ENCODE assay signal across 15 cellular contexts in genomic region chr7:102275123-102275703, GRCh38. TPM values are rescaled to one million over a fixed set of nuclear protein-coding genes. Genes with fewer than 3 reads are reported as not detected.
DNase-seq lines count a peak whose midpoint lies in the region; ATAC-seq, FAIRE-seq and TF ChIP-seq lines count a peak whose summit lies in the region.
"Had no signal": no experiment of that assay in that cellular context is flagged by ENCODE, and none has a peak within 500 bp of the region (broad histone marks: within the 10 kb centered on the region; RNA-seq: fewer than 3 reads in every experiment).

No MANE protein-coding gene starts in this region.

- peak overlapping the region; percentile 53; the same call in 1 of the 2 replicates for H3K9ac ChIP-seq in HCT116 (ENCODE audit: low read length)
- no peak overlapping the region for H3K9ac ChIP-seq in K562 (ENCODE audit: insufficient read depth in 1 of 2, low read depth in 2 of 2, low read length in 2 of 2)
- no peak overlapping the region for H3K9ac ChIP-seq in trophoblast cell (ENCODE audit: low read length)

- H3K79me1 ChIP-seq in trophoblast cell (ENCODE audit: low read length) = peaks cover 2% of the 10 kb centered on the region

- peaks cover 3% of the 10 kb centered on the region for H3K36me3 Mint-ChIP-seq in mesothelial cell of epicardium
- H3K36me3 Mint-ChIP-seq: CD8-positive, alpha-beta T cell had no signal

- no peaks in the 10 kb centered on the region for H3K27me3 Mint-ChIP-seq in mesothelial cell of epicardium (ENCODE audit: low read depth)

- in situ Hi-C loops in K562 (cut with MboI) = no loop called here

- H3K79me2 ChIP-seq in HCT116 (ENCODE audit: insufficient read depth, low read length) (no peaks in the 10 kb centered on the region), K562 (ENCODE audit: control insufficient read depth, insufficient read depth, low read length) (no peaks in the 10 kb centered on the region), trophoblast cell (ENCODE audit: control insufficient read depth, insufficient read depth, low read length, poor library complexity) (no peaks in the 10 kb centered on the region)

- H3K4me3 Mint-ChIP-seq in mesothelial cell of epicardium = no peak overlapping the region
- H3K4me3 Mint-ChIP-seq: CD14-positive monocyte; CD8-positive, alpha-beta T cell had no signal

- H2BK5ac ChIP-seq in trophoblast cell (ENCODE audit: low read depth, low read length, poor library complexity) = no peak overlapping the region

- H3K4me1 ChIP-seq in HCT116 (ENCODE audit: control insufficient read depth in 1 of 2, insufficient read depth in 2 of 2, low read length in 2 of 2) (peaks cover 26 to 46% of the 10 kb centered on the region in 2 experiments), K562 (replicated peaks in 1 of 2; ENCODE audit: control insufficient read depth in 2 of 2, insufficient read depth in 2 of 2, low read length in 2 of 2) (peaks cover 8 to 51% of the 10 kb centered on the region in 2 experiments; a peak in 4 of 5 replicates), trophoblast cell (ENCODE audit: control insufficient read depth in 1 of 2, insufficient read depth in 2 of 2, low read length in 2 of 2) (peaks cover 9 to 11% of the 10 kb centered on the region in 2 experiments)

- H2BK12ac ChIP-seq in trophoblast cell (ENCODE audit: low read length) = no peak overlapping the region

- DNase-seq in Daoy (ENCODE audit: low read depth) (peak; percentile 46), HCT116 (ENCODE audit: low read depth, low spot score) (no peak), K562 (ENCODE audit: extremely low read depth in 1 of 4, low spot score in 3 of 4) (no peak), trophoblast cell (no peak), ecto neural progenitor cell (ENCODE audit: low spot score) (no peak), mesothelial cell of epicardium (ENCODE audit: low spot score in 2 of 2, unreplicated experiment in 2 of 2) (no peak)
- DNase-seq: CD8-positive, alpha-beta T cell; COR-L47; DMS153; DMS79 treated with DMSO at 0.1 percent for 48 hours; GF-D8 had no signal

- H3K9me3 ChIP-seq in HCT116 (ENCODE audit: control insufficient read depth in 1 of 2, insufficient read depth in 1 of 2, low read depth in 1 of 2, low read length in 2 of 2) = no peaks in the 10 kb centered on the region
- H3K9me3 ChIP-seq in K562 (replicated peaks; ENCODE audit: control insufficient read depth, insufficient read depth, low read depth, low read length) = no peaks in the 10 kb centered on the region
- H3K9me3 ChIP-seq in trophoblast cell (ENCODE audit: insufficient read depth, low read depth, low read length) = peaks cover 2% of the 10 kb centered on the region

- H3K18ac ChIP-seq in trophoblast cell (ENCODE audit: low read length) = no peak overlapping the region

- H3K4me3 ChIP-seq in HCT116 (replicated peaks in 1 of 2; ENCODE audit: low read depth in 1 of 2, low read length in 2 of 2) (no peak overlapping the region), K562 (no peak overlapping the region), trophoblast cell (ENCODE audit: low read depth, low read length) (no peak overlapping the region)

- H2AFZ ChIP-seq in HCT116 (ENCODE audit: low read depth, low read length, poor library complexity, severe bottlenecking) (no peak overlapping the region), K562 (ENCODE audit: low read depth, low read length) (no peak overlapping the region), trophoblast cell (ENCODE audit: insufficient read depth, low read length, poor library complexity) (no peak overlapping the region)

- intact Hi-C loops in HCT116 (cut with micrococcal nuclease) = loop anchor here (5.0 kb wide), 1 partner anchor 177 kb away; no protein-coding TSS in a partner anchor
- intact Hi-C loops in K562 (cut with micrococcal nuclease) = no loop called here

- no peaks in the 10 kb centered on the region for H3K9me2 ChIP-seq in HCT116 (ENCODE audit: insufficient read depth)

- BruUV-seq in HCT116 (replicated peaks; lab: Mats Ljungman, UMichigan) = no TSS peak
- no TSS peak for BruUV-seq in K562 (replicated peaks; lab: Mats Ljungman, UMichigan)

- H3K27ac Mint-ChIP-seq in mesothelial cell of epicardium = no peak overlapping the region
- H3K27ac Mint-ChIP-seq: CD14-positive monocyte; CD8-positive, alpha-beta T cell had no signal

- peaks cover 6% of the 10 kb centered on the region for H3K4me1 Mint-ChIP-seq in mesothelial cell of epicardium

- H3K23ac ChIP-seq in trophoblast cell (ENCODE audit: low read length) = no peak overlapping the region

- no peak overlapping the region for H4K8ac ChIP-seq in trophoblast cell (ENCODE audit: low read depth, low read length)

- TF ChIP-seq POLR2A in HCT116 (IDR thresholded peaks at IDR 0.05; ENCODE audit: borderline replicate concordance, extremely low read depth, insufficient read depth, insufficient read length) (no peak), K562 (conservative IDR thresholded peaks at IDR 0.05) (no peak)

- H3K36me3 ChIP-seq in HCT116 (ENCODE audit: control insufficient read depth in 1 of 2, insufficient read depth in 2 of 2, low read length in 2 of 2) = no peaks in the 10 kb centered on the region
- no peaks in the 10 kb centered on the region for H3K36me3 ChIP-seq in K562 (ENCODE audit: control insufficient read depth, insufficient read depth, low read length)
- H3K36me3 ChIP-seq in trophoblast cell (ENCODE audit: control insufficient read depth in 1 of 2, insufficient read depth in 2 of 2, low read length in 2 of 2) = no peaks in the 10 kb centered on the region

- POLR2A ChIA-PET in HCT116 (lab: Charles Lee) = no interaction called here
- POLR2A ChIA-PET in K562 (lab: Yijun Ruan, JAX) = no interaction called here

- H3K4ac ChIP-seq in trophoblast cell (ENCODE audit: low read depth, low read length) = no peak overlapping the region

- no peak for TF ChIP-seq EP300 in K562 (IDR thresholded peaks at IDR 0.05; ENCODE audit: low read length)

- CTCF ChIA-PET in HCT116 (lab: Charles Lee) (no interaction called here), K562 (lab: Yijun Ruan, JAX; ENCODE audit: low intra/inter-chr PET ratio) (no interaction called here)

- H3K27me3 ChIP-seq in HCT116 (ENCODE audit: insufficient read depth, low read length) (no peaks in the 10 kb centered on the region), K562 (ENCODE audit: control insufficient read depth in 2 of 2, insufficient read depth in 2 of 2, low read length in 2 of 2) (no peaks in the 10 kb centered on the region), trophoblast cell (ENCODE audit: insufficient read depth, low read length) (no peaks in the 10 kb centered on the region)

- ATAC-seq in HCT116 (no peak), K562 (no peak), SK-N-SH treated with all-trans-retinoic acid at 6 μM for 48 hours (no peak)
- ATAC-seq: CD8-positive, alpha-beta T cell had no signal

- FAIRE-seq in K562 (lab: Jason Lieb, UNC) = no peak
- FAIRE-seq: D721Med, H54 had no signal

- H4K91ac ChIP-seq in trophoblast cell (ENCODE audit: low read depth, low read length) = peak overlapping the region; percentile 48

- H3K27ac ChIP-seq in HCT116 (ENCODE audit: low read depth, low read length) = no peak overlapping the region; the same call in 1 of the 2 replicates
- no peak overlapping the region for H3K27ac ChIP-seq in K562 (ENCODE audit: extremely low read depth, low read depth, low read length)
- no peak overlapping the region for H3K27ac ChIP-seq in trophoblast cell (ENCODE audit: low read depth, low read length)

- peaks cover 7% of the 10 kb centered on the region for H3K9me1 ChIP-seq in K562 (ENCODE audit: control insufficient read depth, insufficient read depth, low read length)

- H2AK5ac ChIP-seq in trophoblast cell (ENCODE audit: low read length) = peak overlapping the region; percentile 5

- TF ChIP-seq RAD21 in HCT116 (IDR thresholded peaks at IDR 0.05; ENCODE audit: low read depth) = no peak
- TF ChIP-seq RAD21 in K562 (CRISPR knock-in tag; conservative IDR thresholded peaks at IDR 0.05 in 1 of 2, IDR thresholded peaks at IDR 0.05 in 1 of 2) = no peak

- no peaks in the 10 kb centered on the region for H4K20me1 ChIP-seq in HCT116 (ENCODE audit: insufficient read depth)
- peaks cover 13% of the 10 kb centered on the region for H4K20me1 ChIP-seq in K562 (replicated peaks; ENCODE audit: control insufficient read depth, insufficient read depth, low read length)

- RAD21 ChIA-PET in HCT116 (lab: Charles Lee; ENCODE audit: low non-redundant PET in 1 of 2, low total read pairs in 2 of 2, uncharacterized antibody in 2 of 2, unreplicated experiment in 2 of 2) = no interaction called here

- H3K9me3 Mint-ChIP-seq in mesothelial cell of epicardium = no peaks in the 10 kb centered on the region
- H3K9me3 Mint-ChIP-seq: CD14-positive monocyte; CD8-positive, alpha-beta T cell had no signal

- TF ChIP-seq CTCF in HCT116 (IDR thresholded peaks at IDR 0.05 in 2 of 3, conservative IDR thresholded peaks at IDR 0.05 in 1 of 3; ENCODE audit: borderline replicate concordance in 1 of 3, insufficient read depth in 1 of 3, low read depth in 2 of 3, low read length in 2 of 3) (no peak), K562 (IDR thresholded peaks at IDR 0.05 in 2 of 3, conservative IDR thresholded peaks at IDR 0.05 in 1 of 3; ENCODE audit: insufficient read depth in 2 of 3, low read depth in 1 of 3, low read length in 3 of 3) (no peak), mesothelial cell of epicardium (IDR thresholded peaks at IDR 0.05; ENCODE audit: unreplicated experiment) (no peak)

- H3K4me2 ChIP-seq in HCT116 (ENCODE audit: low read length) (peak overlapping the region; percentile 81), K562 (ENCODE audit: insufficient read depth, low read length) (no peak overlapping the region), trophoblast cell (ENCODE audit: low read length) (no peak overlapping the region)

- H3K14ac ChIP-seq in trophoblast cell (ENCODE audit: low read length) = no peak overlapping the region

- H4K12ac ChIP-seq in trophoblast cell (ENCODE audit: low read depth, low read length) = no peak overlapping the region

- H2BK120ac ChIP-seq in trophoblast cell (ENCODE audit: insufficient read depth, low read length, poor library complexity) = no peak overlapping the region

- WGBS in K562 (ENCODE audit: insufficient coverage, low coverage, missing lambda C conversion rate) = 55% methylated on average over 9 of the region's 10 CpGs
- no CpG with 5 or more reads among the region's 10 CpGs for WGBS in trophoblast cell (ENCODE audit: extremely low coverage, insufficient coverage, insufficient read length)

RNA-seq across cellular contexts. Expression of gene SH2B2, which starts 11.5 kb away (rescaled TPM):
- 2.2 and 5.3 TPM in 2 replicates for total RNA-seq in Daoy (2014; rRNA removed; shearing (Covaris generic))
- total RNA-seq in HCT116 (2021; ENCODE audit: unreplicated experiment) (11.8 TPM), K562 (2014; rRNA removed) (0.68 TPM in 1 of 2 replicates, not detected in the other), K562 (2014; rRNA removed; fragmentation: Illumina TruSeq; extraction: Trizol) (not detected in 2 replicates), K562 (2015; rRNA removed; fragmentation: Illumina TruSeq; extraction: Trizol) (0.08 TPM in 1 of 2 replicates, not detected in the other), K562 (2021) (0.34 and 0.89 TPM in 2 replicates), mesothelial cell of epicardium (7.9 to 8.2 TPM (median 8.2 TPM) in 3 replicates)
- 7.6 and 9.1 TPM in 2 replicates for polyA plus RNA-seq in HCT116 (2012)
- total RNA-seq in K562 (2011; cell fraction: chromatin; rRNA removed; ENCODE audit: low replicate concordance) = 0.72 TPM in 1 of 2 replicates, not detected in the other
- total RNA-seq in K562 (2011; cell fraction: nucleolus; rRNA removed) = 0.66 and 1.0 TPM in 2 replicates
- total RNA-seq in K562 (2011; cell fraction: nucleoplasm; rRNA removed) = 0.22 and 0.31 TPM in 2 replicates
- polyA plus RNA-seq in K562 (2011; rRNA removed) (0.03 and 0.07 TPM in 2 replicates), K562 (2014; fragmentation: Illumina TruSeq; extraction: Trizol) (0.07 and 0.08 TPM in 2 replicates), K562 (2014; fragmentation: Nextera tagmentation; extraction: Ambion mirVana) (not detected), K562 (2014; rRNA removed) (0.07 and 0.12 TPM in 2 replicates)
- polyA plus RNA-seq in K562 (2011; cell fraction: cytosol; rRNA removed) = 0.13 and 0.64 TPM in 2 replicates
- 0.14 and 0.36 TPM in 2 replicates for polyA plus RNA-seq in K562 (2011; cell fraction: nucleus; rRNA removed)
- 0.14 and 0.46 TPM in 2 replicates for polyA plus RNA-seq in K562 (2012)
- 0.18 TPM in 1 of 2 replicates, not detected in the other for polyA minus RNA-seq in K562 (2011; rRNA and poly(A)+ RNA removed)
- polyA minus RNA-seq in K562 (2011; cell fraction: cytosol; rRNA and poly(A)+ RNA removed) = 0.38 TPM in 1 of 2 replicates, not detected in the other
- 0.22 and 0.40 TPM in 2 replicates for polyA minus RNA-seq in K562 (2011; cell fraction: nucleus; rRNA and poly(A)+ RNA removed)
- polyA plus RNA-seq in trophoblast cell (2013) = 64.0 and 68.7 TPM in 2 replicates
